Comparison of ENCODE assay signal across 11 cellular contexts in genomic region chr1:164748253-164748899, GRCh38.
A peak's percentile ranks its signal among the peaks of the same experiment; 100 is the strongest.
DNase-seq lines count a peak whose midpoint lies in the region; ATAC-seq and TF ChIP-seq lines count a peak whose summit lies in the region.
"Had no signal": no experiment of that assay in that cellular context is flagged by ENCODE, and none has a peak within 500 bp of the region (broad histone marks: within the 10 kb centered on the region; RNA-seq: fewer than 3 reads in every experiment).

No MANE protein-coding gene starts in this region.

- peaks cover 13% of the 10 kb centered on the region for H3F3A ChIP-seq in neural progenitor cell (ENCODE audit: low read depth)

- POLR2A ChIA-PET in AG04449 (lab: Yijun Ruan, JAX) = interaction anchor here (1.4 to 1.7 kb wide), 2 partner anchors 16 to 17 kb away, joined by 3 to 5 read pairs; no protein-coding TSS in a partner anchor
- POLR2A ChIA-PET in CD8-positive, alpha-beta memory T cell (lab: Charles Lee) = no interaction called here

- no peaks in the 10 kb centered on the region for H3K9me3 Mint-ChIP-seq in neural progenitor cell
- peaks cover 0 to 5% (median 0%) of the 10 kb centered on the region in 5 donors for H3K9me3 Mint-ChIP-seq in CD8-positive, alpha-beta memory T cell

- peaks cover 11% of the 10 kb centered on the region for H3K36me3 Mint-ChIP-seq in neural progenitor cell
- H3K36me3 Mint-ChIP-seq in CD8-positive, alpha-beta memory T cell = no peaks in the 10 kb centered on the region

- CTCF ChIA-PET in AG04449 (lab: Yijun Ruan, JAX) = interaction anchor here (1.9 kb wide), 1 partner anchor 39 kb away, joined by 6 read pairs; no protein-coding TSS in a partner anchor
- CTCF ChIA-PET in CD8-positive, alpha-beta memory T cell (lab: Charles Lee) = interaction anchor here (2.5 kb wide), 1 partner anchor 11 kb away, joined by 6 read pairs; no protein-coding TSS in a partner anchor

- peaks cover 85% of the 10 kb centered on the region for H3K79me2 ChIP-seq in neural progenitor cell (ENCODE audit: low read depth)

- peaks cover 82% of the 10 kb centered on the region for H4K20me1 ChIP-seq in neural progenitor cell (ENCODE audit: low read depth)

- no peak overlapping the region for H2AFZ ChIP-seq in neural progenitor cell (replicated peaks)

- no peak overlapping the region for H3K4me3 ChIP-seq in AG04449 (ENCODE audit: low read depth, low read length)
- H3K4me3 ChIP-seq in Peyer's patch = no peak overlapping the region
- no peak overlapping the region for H3K4me3 ChIP-seq in fibroblast of mammary gland (ENCODE audit: control insufficient read depth, low read depth, low read length)
- peak overlapping the region; percentile 1 for H3K4me3 ChIP-seq in neural progenitor cell
- no peak overlapping the region for H3K4me3 ChIP-seq in CD8-positive, alpha-beta memory T cell (ENCODE audit: low read length)
- H3K4me3 ChIP-seq: SK-N-MC had no signal

- ATAC-seq in GM19035 (IDR thresholded peaks at IDR 0.05; ENCODE audit: unreplicated experiment) = no peak

- peak overlapping the region in 3 of 4 donors; percentile 31 to 74 (median 74) for H3K27ac ChIP-seq in Peyer's patch
- H3K27ac ChIP-seq in neural progenitor cell = no peak overlapping the region
- no peak overlapping the region for H3K27ac ChIP-seq in CD8-positive, alpha-beta memory T cell (ENCODE audit: low read depth, low read length)
- H3K27ac ChIP-seq: C4-2B, HL-60, SK-N-MC had no signal

- H3K27me3 ChIP-seq in Peyer's patch (no peaks in the 10 kb centered on the region), neural progenitor cell (no peaks in the 10 kb centered on the region)
- no peaks in the 10 kb centered on the region for H3K27me3 ChIP-seq in CD8-positive, alpha-beta memory T cell (ENCODE audit: insufficient read depth, low read length, poor library complexity, severe bottlenecking)

- TF ChIP-seq CTCF in AG04449 (IDR thresholded peaks at IDR 0.05; ENCODE audit: insufficient read depth, low read length, missing control alignments) (no peak), Peyer's patch (IDR thresholded peaks at IDR 0.05) (no peak), fibroblast of mammary gland (conservative IDR thresholded peaks at IDR 0.05; ENCODE audit: control insufficient read depth, insufficient read depth, low read depth, low read length) (no peak), neural progenitor cell (IDR thresholded peaks at IDR 0.05) (no peak)

- peak overlapping the region; percentile 52 for H3K4me2 ChIP-seq in neural progenitor cell

- H3K27ac Mint-ChIP-seq in neural progenitor cell = peak overlapping the region; percentile 68
- H3K27ac Mint-ChIP-seq in CD8-positive, alpha-beta memory T cell = no peak overlapping the region

- H3K36me3 ChIP-seq in Peyer's patch = no peaks in the 10 kb centered on the region
- H3K36me3 ChIP-seq in neural progenitor cell = no peaks in the 10 kb centered on the region
- H3K36me3 ChIP-seq in CD8-positive, alpha-beta memory T cell (ENCODE audit: insufficient read depth, low read length) = no peaks in the 10 kb centered on the region

- H3K4me1 ChIP-seq in Peyer's patch (no peaks in the 10 kb centered on the region), neural progenitor cell (peaks cover 26% of the 10 kb centered on the region)
- no peaks in the 10 kb centered on the region for H3K4me1 ChIP-seq in CD8-positive, alpha-beta memory T cell (ENCODE audit: insufficient read depth, low read length)

- TF ChIP-seq POLR2A in Peyer's patch (IDR thresholded peaks at IDR 0.05) = no peak

- H3K4me3 Mint-ChIP-seq in neural progenitor cell = peak overlapping the region; percentile 32
- H3K4me3 Mint-ChIP-seq in CD8-positive, alpha-beta memory T cell = no peak overlapping the region

- H3K9me3 ChIP-seq in Peyer's patch (no peaks in the 10 kb centered on the region), neural progenitor cell (ENCODE audit: low read depth) (no peaks in the 10 kb centered on the region)
- H3K9me3 ChIP-seq in CD8-positive, alpha-beta memory T cell (ENCODE audit: low read length) = no peaks in the 10 kb centered on the region

- DNase-seq in AG04449 (ENCODE audit: low read depth, low spot score) = peak; percentile 85
- no peak for DNase-seq in Peyer's patch
- peak; percentile 100 for DNase-seq in fibroblast of mammary gland (ENCODE audit: low read depth)
- DNase-seq in neural progenitor cell (ENCODE audit: low spot score) = peak; percentile 83
- no peak for DNase-seq in NCI-H2107 (lab: John Stamatoyannopoulos, UW)
- no peak for DNase-seq in activated CD4-positive, alpha-beta T cell treated with anti-CD3 and anti-CD28 coated beads for 48 hours
- no peak for DNase-seq in CD8-positive, alpha-beta memory T cell

- no peak overlapping the region for H3K9ac ChIP-seq in neural progenitor cell

- H3K27me3 Mint-ChIP-seq in neural progenitor cell (ENCODE audit: insufficient read depth, low read depth) = peaks cover 15% of the 10 kb centered on the region
- no peaks in the 10 kb centered on the region for H3K27me3 Mint-ChIP-seq in CD8-positive, alpha-beta memory T cell

- H3K4me1 Mint-ChIP-seq in neural progenitor cell = peaks cover 61% of the 10 kb centered on the region
- H3K4me1 Mint-ChIP-seq in CD8-positive, alpha-beta memory T cell = no peaks in the 10 kb centered on the region

Comparison
In these comparisons a context has a peak if more than half of its experiments do, and no peak if none do; other contexts are left out.
1. DNase-seq: peak in AG04449 (single experiment), fibroblast of mammary gland (single experiment) and neural progenitor cell (single experiment); none in Peyer's patch (0 of 3), NCI-H2107 (single experiment), activated CD4-positive, alpha-beta T cell treated with anti-CD3 and anti-CD28 coated beads for 48 hours (single experiment) and CD8-positive, alpha-beta memory T cell (0 of 5).
2. H3K27ac ChIP-seq: peak in Peyer's patch (3 of 4); none in neural progenitor cell (single experiment) and CD8-positive, alpha-beta memory T cell (single experiment).